Comparison of ENCODE assay signal across 22 cellular contexts in genomic region chr11:72707032-72707431, GRCh38. TPM values are rescaled to one million over a fixed set of nuclear protein-coding genes. Genes with fewer than 3 reads are reported as not detected.
A peak's percentile ranks its signal among the peaks of the same experiment; 100 is the strongest.
DNase-seq lines count a peak whose midpoint lies in the region; ATAC-seq and TF ChIP-seq lines count a peak whose summit lies in the region.
"Had no signal": no experiment of that assay in that cellular context is flagged by ENCODE, and none has a peak within 500 bp of the region (broad histone marks: within the 10 kb centered on the region; RNA-seq: fewer than 3 reads in every experiment).

No MANE protein-coding gene starts in this region.

- H3K9me3 Mint-ChIP-seq in CD4-positive, CD25-positive, alpha-beta regulatory T cell = no peaks in the 10 kb centered on the region
- H3K9me3 Mint-ChIP-seq in WTC11 (no peaks in the 10 kb centered on the region), endothelial cell (ENCODE audit: unreplicated experiment) (no peaks in the 10 kb centered on the region)
- H3K9me3 Mint-ChIP-seq in activated CD8-positive, alpha-beta T cell treated with anti-CD3 and anti-CD28 coated beads, Interleukin-2, amount 10 ng/mL, durations not matched to agents 7 days and 5 days (ENCODE audit: insufficient read depth) = no peaks in the 10 kb centered on the region

- peak overlapping the region in 2 of 3 donors; percentile 20 to 35 for H3K27ac Mint-ChIP-seq in CD4-positive, CD25-positive, alpha-beta regulatory T cell
- H3K27ac Mint-ChIP-seq in WTC11 = peak overlapping the region; percentile 80
- no peak overlapping the region for H3K27ac Mint-ChIP-seq in endothelial cell (ENCODE audit: unreplicated experiment)
- no peak overlapping the region for H3K27ac Mint-ChIP-seq in activated CD8-positive, alpha-beta T cell treated with anti-CD3 and anti-CD28 coated beads, Interleukin-2, amount 10 ng/mL, durations not matched to agents 7 days and 5 days

- CTCF ChIA-PET in WTC11 (lab: Charles Lee) = interaction anchor here (0.9 to 7.4 kb wide), 5 partner anchors 18 to 236 kb away, joined by 3 to 53 read pairs (median 5); partner anchors contain the start of gene STARD10
- CTCF ChIA-PET in activated CD8-positive, alpha-beta T cell treated with anti-CD3 and anti-CD28 coated beads, Interleukin-2, amount 10 ng/mL, durations not matched to agents 7 days and 5 days (lab: Charles Lee) = no interaction called here

- TF ChIP-seq CTCF in WTC11 (IDR thresholded peaks at IDR 0.05) = no peak
- TF ChIP-seq CTCF in endothelial cell (IDR thresholded peaks at IDR 0.05; ENCODE audit: unreplicated experiment) = no peak
- TF ChIP-seq CTCF in neutrophil (IDR thresholded peaks at IDR 0.05) = no peak

- peaks cover 85% of the 10 kb centered on the region for H3K36me3 ChIP-seq in CD4-positive, CD25-positive, alpha-beta regulatory T cell (ENCODE audit: control insufficient read depth, insufficient read depth, low read length)
- peaks cover 100% of the 10 kb centered on the region for H3K36me3 ChIP-seq in neutrophil
- H3K36me3 ChIP-seq: BE2C had no signal

- POLR2A ChIA-PET in WTC11 (lab: Charles Lee) = no interaction called here
- POLR2A ChIA-PET in activated CD8-positive, alpha-beta T cell treated with anti-CD3 and anti-CD28 coated beads, Interleukin-2, amount 10 ng/mL, durations not matched to agents 7 days and 5 days (lab: Charles Lee) = no interaction called here

- H3K27ac ChIP-seq in CD4-positive, CD25-positive, alpha-beta regulatory T cell (ENCODE audit: insufficient read depth, low read length, poor library complexity, severe bottlenecking) = no peak overlapping the region
- peak overlapping the region; percentile 23 for H3K27ac ChIP-seq in neutrophil
- H3K27ac ChIP-seq: PC-9, SK-N-MC had no signal

- no peak overlapping the region for H3K4me3 Mint-ChIP-seq in CD4-positive, CD25-positive, alpha-beta regulatory T cell
- H3K4me3 Mint-ChIP-seq in WTC11 (no peak overlapping the region), endothelial cell (ENCODE audit: unreplicated experiment) (peak overlapping the region; percentile 56)
- no peak overlapping the region for H3K4me3 Mint-ChIP-seq in activated CD8-positive, alpha-beta T cell treated with anti-CD3 and anti-CD28 coated beads, Interleukin-2, amount 10 ng/mL, durations not matched to agents 7 days and 5 days

- H3K27me3 ChIP-seq in CD4-positive, CD25-positive, alpha-beta regulatory T cell (ENCODE audit: control insufficient read depth, insufficient read depth, low read length) = no peaks in the 10 kb centered on the region
- no peaks in the 10 kb centered on the region for H3K27me3 ChIP-seq in neutrophil
- H3K27me3 ChIP-seq: BE2C had no signal

- H3K4me1 Mint-ChIP-seq in CD4-positive, CD25-positive, alpha-beta regulatory T cell = peaks cover 0 to 12% (median 4%) of the 10 kb centered on the region in 4 donors
- peaks cover 42% of the 10 kb centered on the region for H3K4me1 Mint-ChIP-seq in WTC11
- H3K4me1 Mint-ChIP-seq in endothelial cell (ENCODE audit: unreplicated experiment) = peaks cover 13% of the 10 kb centered on the region
- no peaks in the 10 kb centered on the region for H3K4me1 Mint-ChIP-seq in activated CD8-positive, alpha-beta T cell treated with anti-CD3 and anti-CD28 coated beads, Interleukin-2, amount 10 ng/mL, durations not matched to agents 7 days and 5 days (ENCODE audit: low read depth)

- DNase-seq in CD4-positive, CD25-positive, alpha-beta regulatory T cell = no peak
- no peak for DNase-seq in WTC11 (ENCODE audit: low spot score)
- DNase-seq in endothelial cell (ENCODE audit: low spot score) = no peak
- DNase-seq in activated effector memory CD4-positive, alpha-beta T cell treated with Interleukin-2 at 50 U/mL for 16 hours = no peak
- DNase-seq in activated CD8-positive, alpha-beta T cell treated with anti-CD3 and anti-CD28 coated beads, Interleukin-2, amount 10 ng/mL, durations not matched to agents 7 days and 5 days = no peak
- DNase-seq: BE2C, COR-L47, DMS 273 treated with DMSO at 0.1 percent for 48 hours, DND-41, KBM-7, NCI-H1092, NCI-H1436, NCI-H1930, NCI-H2227 treated with DMSO at 0.1 percent for 48 hours, NCI-H510A, NCI-H748 treated with DMSO at 0.1 percent for 48 hours, PC-9, SHP77 treated with DMSO at 0.1 percent for 48 hours had no signal

- ATAC-seq in CD4-positive, CD25-positive, alpha-beta regulatory T cell (ENCODE audit: low read depth in 2 of 2) = no peak
- ATAC-seq in WTC11 = no peak
- no peak for ATAC-seq in activated CD8-positive, alpha-beta T cell treated with anti-CD3 and anti-CD28 coated beads, Interleukin-2, amount 10 ng/mL, durations not matched to agents 7 days and 5 days
- ATAC-seq in GM18517 (IDR thresholded peaks at IDR 0.05; ENCODE audit: unreplicated experiment) = no peak
- ATAC-seq: GM12878 had no signal

- H3K9me3 ChIP-seq in CD4-positive, CD25-positive, alpha-beta regulatory T cell (ENCODE audit: control insufficient read depth in 2 of 2, low read length in 2 of 2) = no peaks in the 10 kb centered on the region
- no peaks in the 10 kb centered on the region for H3K9me3 ChIP-seq in neutrophil
- H3K9me3 ChIP-seq: BE2C had no signal

- no peak overlapping the region for H3K4me3 ChIP-seq in CD4-positive, CD25-positive, alpha-beta regulatory T cell (ENCODE audit: low read depth, low read length)
- no peak overlapping the region for H3K4me3 ChIP-seq in neutrophil (ENCODE audit: low read depth in 1 of 2, low read length in 1 of 2)
- H3K4me3 ChIP-seq: GM12878, PC-9, SK-N-MC had no signal

- H3K27me3 Mint-ChIP-seq in CD4-positive, CD25-positive, alpha-beta regulatory T cell = no peaks in the 10 kb centered on the region
- no peaks in the 10 kb centered on the region for H3K27me3 Mint-ChIP-seq in WTC11 (ENCODE audit: low read depth)
- peaks cover 14% of the 10 kb centered on the region for H3K27me3 Mint-ChIP-seq in endothelial cell (ENCODE audit: unreplicated experiment)
- H3K27me3 Mint-ChIP-seq in activated CD8-positive, alpha-beta T cell treated with anti-CD3 and anti-CD28 coated beads, Interleukin-2, amount 10 ng/mL, durations not matched to agents 7 days and 5 days (ENCODE audit: low read depth) = no peaks in the 10 kb centered on the region

- no peaks in the 10 kb centered on the region for H3K4me1 ChIP-seq in CD4-positive, CD25-positive, alpha-beta regulatory T cell (ENCODE audit: control insufficient read depth, insufficient read depth, low read length, poor library complexity, severe bottlenecking)
- H3K4me1 ChIP-seq in neutrophil (ENCODE audit: control insufficient read depth in 1 of 2, insufficient read depth in 1 of 2, low read depth in 1 of 2, low read length in 1 of 2) = no peaks in the 10 kb centered on the region

- H3K36me3 Mint-ChIP-seq in CD4-positive, CD25-positive, alpha-beta regulatory T cell = peaks cover 34% of the 10 kb centered on the region
- H3K36me3 Mint-ChIP-seq in WTC11 (peaks cover 15% of the 10 kb centered on the region; the same call in 1 of the 2 replicates), endothelial cell (ENCODE audit: low read depth, unreplicated experiment) (peaks cover 31% of the 10 kb centered on the region)
- peaks cover 40% of the 10 kb centered on the region for H3K36me3 Mint-ChIP-seq in activated CD8-positive, alpha-beta T cell treated with anti-CD3 and anti-CD28 coated beads, Interleukin-2, amount 10 ng/mL, durations not matched to agents 7 days and 5 days (ENCODE audit: low read depth)

TF ChIP-seq in WTC11, 78 proteins besides CTCF, POLR2A, EP300 and RAD21:
- no peak for TF ChIP-seq EMX1 (CRISPR knock-in tag; IDR thresholded peaks at IDR 0.05)
- no peak for TF ChIP-seq NFATC4 (CRISPR knock-in tag; IDR thresholded peaks at IDR 0.05)
- TF ChIP-seq FOXJ3 (CRISPR knock-in tag; IDR thresholded peaks at IDR 0.05; ENCODE audit: borderline replicate concordance) = no peak
- no peak for TF ChIP-seq HMGXB4 (CRISPR knock-in tag; IDR thresholded peaks at IDR 0.05)
- no peak for TF ChIP-seq CREM (CRISPR knock-in tag; IDR thresholded peaks at IDR 0.05)
- TF ChIP-seq, protein P1, sequence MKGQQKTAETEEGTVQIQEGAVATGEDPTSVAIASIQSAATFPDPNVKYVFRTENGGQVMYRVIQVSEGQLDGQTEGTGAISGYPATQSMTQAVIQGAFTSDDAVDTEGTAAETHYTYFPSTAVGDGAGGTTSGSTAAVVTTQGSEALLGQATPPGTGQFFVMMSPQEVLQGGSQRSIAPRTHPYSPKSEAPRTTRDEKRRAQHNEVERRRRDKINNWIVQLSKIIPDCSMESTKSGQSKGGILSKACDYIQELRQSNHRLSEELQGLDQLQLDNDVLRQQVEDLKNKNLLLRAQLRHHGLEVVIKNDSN (CRISPR knock-in tag; IDR thresholded peaks at IDR 0.05) = no peak
- TF ChIP-seq ZNF423 (CRISPR knock-in tag; IDR thresholded peaks at IDR 0.05) = no peak

RNA-seq across cellular contexts. Expression of gene PDE2A, which starts 32.8 kb away (rescaled TPM):
- total RNA-seq in CD4-positive, CD25-positive, alpha-beta regulatory T cell = 6.7 TPM
- polyA plus RNA-seq in CD4-positive, CD25-positive, alpha-beta regulatory T cell = not detected
- 3.7 to 5.0 TPM (median 4.9 TPM) in 3 replicates for total RNA-seq in WTC11 (2021)
- total RNA-seq in endothelial cell (ENCODE audit: unreplicated experiment) = 65.9 TPM
- under 1 TPM; 0.26 to 0.37 TPM for total RNA-seq in activated CD8-positive, alpha-beta T cell treated with anti-CD3 and anti-CD28 coated beads, Interleukin-2, amount 10 ng/mL, durations not matched to agents 7 days and 5 days

RNA-seq across cellular contexts. Expression of gene ARAP1, which starts 45.2 kb away (rescaled TPM):
- total RNA-seq in CD4-positive, CD25-positive, alpha-beta regulatory T cell = 136 TPM
- polyA plus RNA-seq in CD4-positive, CD25-positive, alpha-beta regulatory T cell = 10 to 100 TPM; 24.7 to 43.7 (median 29.5) TPM
- total RNA-seq in WTC11 (2021) (76.4 to 98.8 TPM (median 78.3 TPM) in 3 replicates), endothelial cell (ENCODE audit: unreplicated experiment) (55.1 TPM)
- 10 to 100 TPM; 84.3 to 89.6 TPM for total RNA-seq in activated CD8-positive, alpha-beta T cell treated with anti-CD3 and anti-CD28 coated beads, Interleukin-2, amount 10 ng/mL, durations not matched to agents 7 days and 5 days

Comparison
In these comparisons a context has a peak if more than half of its experiments do, and no peak if none do; other contexts are left out.
1. H3K27ac Mint-ChIP-seq: peak in CD4-positive, CD25-positive, alpha-beta regulatory T cell (2 of 3) and WTC11 (single experiment); none in endothelial cell (single experiment) and activated CD8-positive, alpha-beta T cell treated with anti-CD3 and anti-CD28 coated beads, Interleukin-2, amount 10 ng/mL, durations not matched to agents 7 days and 5 days (single experiment).